ENCODE assay signal across 27 cellular contexts in genomic region chr4:137106287-137106686, GRCh38.
"Had no signal": no experiment of that assay in that cellular context is flagged by ENCODE, and none has a peak within 500 bp of the region (broad histone marks: within the 10 kb centered on the region; RNA-seq: fewer than 3 reads in every experiment).

No MANE protein-coding gene starts in this region.

- H3K9me3 ChIP-seq: ascending aorta, body of pancreas had no signal

- H3K4me1 ChIP-seq: ascending aorta, body of pancreas had no signal

- H3K4me3 ChIP-seq: ascending aorta, body of pancreas, SK-N-MC had no signal

- DNase-seq: activated B cell treated with CpG ODN at 0.5 μM for 24 hours; activated CD4-positive, alpha-beta T cell treated with anti-CD3 and anti-CD28 coated beads for 1 hour; activated CD4-positive, alpha-beta T cell treated with anti-CD3 and anti-CD28 coated beads, Interleukin-2, amount 10 ng/mL, durations not matched to agents 24 days and 14 days; activated CD4-positive, alpha-beta T cell treated with anti-CD3 and anti-CD28 coated beads, Interleukin-2, amount 50 U/mL, for 48 hours; activated CD8-positive, alpha-beta memory T cell treated with anti-CD3 and anti-CD28 coated beads, Interleukin-2, amount 10 ng/mL, durations not matched to agents 7 days and 5 days; activated effector memory CD4-positive, alpha-beta T cell treated with Interleukin-2 at 50 U/mL for 16 hours; activated naive CD4-positive, alpha-beta T cell; activated T-cell treated with anti-CD3 and anti-CD28 coated beads, Interleukin-2, amount 50 U/mL, for 24 hours; amniotic stem cell; body of pancreas; central memory CD4-positive, alpha-beta T cell; NCI-H1092; NCI-H1417; NCI-H1694; NCI-H2029; NCI-H2107; NCI-H2171 treated with DMSO at 0.1 percent for 48 hours; NCI-H226; NCI-H526; NCI-H774; NK-92 treated with Interleukin-12 subunit alpha and Interleukin-12 subunit beta, amount 100 ng/mL, for 24 hours; T-cell; T-helper 2 cell; T1000 had no signal

- ATAC-seq: activated CD8-positive, alpha-beta memory T cell treated with anti-CD3 and anti-CD28 coated beads, Interleukin-2, amount 10 ng/mL, durations not matched to agents 7 days and 5 days; body of pancreas; T-cell had no signal

- H3K9ac ChIP-seq: KMS-11 had no signal

- H3K27ac ChIP-seq: ascending aorta, body of pancreas, KMS-11, SK-N-MC had no signal

- H3K4me2 ChIP-seq: KMS-11 had no signal

- H3K36me3 ChIP-seq: ascending aorta had no signal

- H3K27me3 ChIP-seq: ascending aorta, body of pancreas had no signal
